ENCODE assay signal across 8 cellular contexts in genomic region chr21:34526618-34527290, GRCh38. TPM values are rescaled to one million over a fixed set of nuclear protein-coding genes. Genes with fewer than 3 reads are reported as not detected.
A peak's percentile ranks its signal among the peaks of the same experiment; 100 is the strongest.
DNase-seq lines count a peak whose midpoint lies in the region; TF ChIP-seq lines count a peak whose summit lies in the region.

No MANE protein-coding gene starts in this region.

- H3K4me3 ChIP-seq in foreskin fibroblast (ENCODE audit: low read depth in 1 of 2, low read length in 2 of 2) (peak overlapping the region; percentile 46 to 69), neuron (ENCODE audit: low read length) (peak overlapping the region; percentile 46), transverse colon (peak overlapping the region; percentile 15 to 55 (median 30))

- DNase-seq in GM13976 (ENCODE audit: low spot score) (peak; percentile 62), LoVo (ENCODE audit: low spot score) (peak; percentile 94), foreskin fibroblast (peak; percentile 98 to 99), transverse colon (peak; percentile 76), KG1 (lab: John Stamatoyannopoulos, UW) (no peak), NCI-H524 treated with DMSO at 0.1 percent for 48 hours (lab: John Stamatoyannopoulos, UW) (no peak)
- peak; percentile 57 for DNase-seq in activated naive CD4-positive, alpha-beta T cell treated with anti-CD3 and anti-CD28 coated beads for 36 hours

- peak overlapping the region; percentile 55 for H3K4me3 Mint-ChIP-seq in activated naive CD4-positive, alpha-beta T cell treated with anti-CD3 and anti-CD28 coated beads for 36 hours

- peak; percentile 77 for TF ChIP-seq EP300 in transverse colon (IDR thresholded peaks at IDR 0.05; ENCODE audit: low read depth)

- peak overlapping the region; percentile 77 for H2AFZ ChIP-seq in neuron (ENCODE audit: low read depth, low read length)

- in situ Hi-C loops in GM13976 (cut with MboI; ENCODE audit: low sequenced_read_pairs, unreplicated experiment) (no loop called here), transverse colon (cut with MboI; ENCODE audit: low pct_ligation_motif_present in 1 of 4, low pct_unique_long_range_greater_than_20kb in 1 of 4, low sequenced_read_pairs in 3 of 4) (no loop called here)

- H3K9me3 ChIP-seq in neuron (ENCODE audit: low read length) (no peaks in the 10 kb centered on the region), transverse colon (no peaks in the 10 kb centered on the region)

- intact Hi-C loops in activated naive CD4-positive, alpha-beta T cell treated with anti-CD3 and anti-CD28 coated beads for 36 hours (cut with micrococcal nuclease), result loop anchor here (1.0 to 5.0 kb wide), 3 partner anchors 56 to 1001 kb away; no protein-coding TSS in a partner anchor
- intact Hi-C loops in transverse colon (cut with DNase I; ENCODE audit: low total_unique reads), result loop anchor here (5.0 kb wide), 1 partner anchor 71 kb away; no protein-coding TSS in a partner anchor

- H3K27me3 Mint-ChIP-seq in activated naive CD4-positive, alpha-beta T cell treated with anti-CD3 and anti-CD28 coated beads for 36 hours (ENCODE audit: low read depth), result no peaks in the 10 kb centered on the region

- peak overlapping the region; percentile 89 to 97 (median 94) for H3K27ac ChIP-seq in transverse colon

- no peak for TF ChIP-seq CTCF in GM13976 (IDR thresholded peaks at IDR 0.05; ENCODE audit: borderline replicate concordance, control extremely low read depth, extremely low read depth, insufficient read depth, missing control alignments)
- no peak for TF ChIP-seq CTCF in foreskin fibroblast (IDR thresholded peaks at IDR 0.05; ENCODE audit: low read depth, low read length)
- no peak for TF ChIP-seq CTCF in transverse colon (IDR thresholded peaks at IDR 0.05)

- H3K4me1 Mint-ChIP-seq in activated naive CD4-positive, alpha-beta T cell treated with anti-CD3 and anti-CD28 coated beads for 36 hours (ENCODE audit: low read depth), result peaks cover 30% of the 10 kb centered on the region

- peak overlapping the region; percentile 56 for H3K27ac Mint-ChIP-seq in activated naive CD4-positive, alpha-beta T cell treated with anti-CD3 and anti-CD28 coated beads for 36 hours

- WGBS in transverse colon (ENCODE audit: low coverage in 1 of 2), 2 donors, result 6 to 7% methylated on average over 3 to 10 of the region's 10 CpGs

- TF ChIP-seq POLR2A in transverse colon (IDR thresholded peaks at IDR 0.05), result peak; percentile 88

- H3K36me3 Mint-ChIP-seq in activated naive CD4-positive, alpha-beta T cell treated with anti-CD3 and anti-CD28 coated beads for 36 hours (ENCODE audit: low read depth), result peaks cover 1% of the 10 kb centered on the region

- CTCF ChIA-PET in activated naive CD4-positive, alpha-beta T cell treated with anti-CD3 and anti-CD28 coated beads for 36 hours (lab: Charles Lee), result interaction anchor here (1.1 to 1.6 kb wide), 3 partner anchors 9 to 56 kb away, joined by 3 to 8 read pairs (median 6); no protein-coding TSS in a partner anchor

- H3K27me3 ChIP-seq in neuron (ENCODE audit: insufficient read depth, low read length) (no peaks in the 10 kb centered on the region), transverse colon (no peaks in the 10 kb centered on the region)

- H3K4me1 ChIP-seq in neuron (ENCODE audit: insufficient read depth, low read length) (peaks cover 16% of the 10 kb centered on the region), transverse colon (peaks cover 20 to 63% (median 50%) of the 10 kb centered on the region in 4 donors)

- H3K9me3 Mint-ChIP-seq in activated naive CD4-positive, alpha-beta T cell treated with anti-CD3 and anti-CD28 coated beads for 36 hours, result peaks cover 3% of the 10 kb centered on the region

- H3K36me3 ChIP-seq in neuron (ENCODE audit: insufficient read depth, low read length), result peaks cover 3% of the 10 kb centered on the region
- H3K36me3 ChIP-seq in transverse colon, result no peaks in the 10 kb centered on the region

RNA-seq across cellular contexts. Expression of gene KCNE1, which starts 14.7 kb away (rescaled TPM):
- total RNA-seq in activated naive CD4-positive, alpha-beta T cell treated with anti-CD3 and anti-CD28 coated beads for 36 hours, result not detected
- total RNA-seq in transverse colon, result 1 to 10 TPM in 3 of 4 donors, not detected in 1; 1.5 to 2.6 (median 2.4) TPM

Comparison
In these comparisons a context has a peak if more than half of its experiments do, and no peak if none do; other contexts are left out.
1. DNase-seq: peak in GM13976 (single experiment), LoVo (single experiment), activated naive CD4-positive, alpha-beta T cell treated with anti-CD3 and anti-CD28 coated beads for 36 hours (single experiment), foreskin fibroblast (2 of 2) and transverse colon (single experiment); none in KG1 (single experiment) and NCI-H524 treated with DMSO at 0.1 percent for 48 hours (single experiment).
2. Peak in every context shown above with its lines, with median percentiles within 50 percentile points of each other: H3K4me3 ChIP-seq.